ENCODE assay signal across 15 cellular contexts in the genomic region with DNA sequence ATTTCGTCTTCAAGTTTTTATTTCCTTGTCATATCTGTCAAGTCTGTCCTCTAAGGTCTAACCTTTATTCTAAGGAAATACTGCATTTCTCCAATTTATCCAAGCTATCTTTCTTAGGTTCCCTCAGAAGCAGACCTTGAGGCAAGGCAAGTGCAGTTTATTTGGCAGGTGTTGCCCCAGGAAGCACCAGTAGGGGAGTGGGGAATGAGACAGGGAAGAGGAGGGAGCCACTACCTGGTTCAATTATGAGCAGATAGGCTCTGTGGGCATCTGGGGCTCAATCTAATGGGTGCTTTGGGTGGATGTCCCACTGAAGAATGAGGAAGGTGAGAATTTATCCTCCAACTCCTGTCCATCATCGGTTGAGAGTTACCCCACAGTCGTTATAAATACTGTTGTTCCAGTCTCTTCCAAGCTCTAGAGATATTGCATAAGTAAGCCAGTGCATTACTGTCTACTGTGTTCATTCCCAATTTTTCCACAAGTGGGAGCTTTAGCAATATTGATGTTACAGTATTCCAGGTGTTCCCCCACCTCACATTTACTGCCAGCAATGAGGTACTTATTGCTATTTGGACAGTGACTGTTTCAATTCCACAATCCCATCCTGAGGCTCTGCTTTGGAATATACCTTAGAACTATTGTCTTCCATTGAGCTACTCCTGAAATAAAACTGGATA.
A peak's percentile ranks its signal among the peaks of the same experiment; 100 is the strongest.
DNase-seq lines count a peak whose midpoint lies in the region; ATAC-seq and TF ChIP-seq lines count a peak whose summit lies in the region.
"Had no signal": no experiment of that assay in that cellular context is flagged by ENCODE, and none has a peak within 500 bp of the region (broad histone marks: within the 10 kb centered on the region; RNA-seq: fewer than 3 reads in every experiment).

No MANE protein-coding gene starts in this region.

- H3K36me3 ChIP-seq in A673 (ENCODE audit: insufficient read depth, low read length, poor library complexity, severe bottlenecking): no peaks in the 10 kb centered on the region
- H3K36me3 ChIP-seq in Panc1 (ENCODE audit: control insufficient read depth, insufficient read depth, low read length): no peaks in the 10 kb centered on the region
- H3K36me3 ChIP-seq in testis (ENCODE audit: low read depth, missing control alignments): no peaks in the 10 kb centered on the region
- H3K36me3 ChIP-seq: gastrocnemius medialis, right lobe of liver, stomach had no signal

- POLR2A ChIA-PET in A673 (lab: Charles Lee; ENCODE audit: low non-redundant PET): no interaction called here
- POLR2A ChIA-PET in Panc1 (lab: Charles Lee): no interaction called here

- H3K4me3 ChIP-seq in A673 (ENCODE audit: low read depth, low read length, poor library complexity, severe bottlenecking): no peak overlapping the region
- no peak overlapping the region for H3K4me3 ChIP-seq in Panc1 (ENCODE audit: low read depth in 2 of 2, low read length in 2 of 2)
- H3K4me3 ChIP-seq in epithelial cell of proximal tubule (ENCODE audit: low read depth, low read length): no peak overlapping the region
- H3K4me3 ChIP-seq in testis: no peak overlapping the region
- H3K4me3 ChIP-seq: gastrocnemius medialis, right lobe of liver, stomach had no signal

- H3K9me3 ChIP-seq in A673 (ENCODE audit: low read depth, low read length, poor library complexity, severe bottlenecking) (no peaks in the 10 kb centered on the region), Panc1 (ENCODE audit: control insufficient read depth, insufficient read depth, low read depth, low read length) (no peaks in the 10 kb centered on the region), testis (no peaks in the 10 kb centered on the region)
- H3K9me3 ChIP-seq: gastrocnemius medialis, right lobe of liver, stomach had no signal

- ATAC-seq in Panc1 (peak; percentile 75), HG02623 (IDR thresholded peaks at IDR 0.05; ENCODE audit: unreplicated experiment) (no peak)
- ATAC-seq: gastrocnemius medialis, T-helper 17 cell had no signal

- TF ChIP-seq POLR2A in erythroblast (IDR thresholded peaks at IDR 0.05; ENCODE audit: low read length) (no peak), testis (IDR thresholded peaks at IDR 0.05) (no peak)

- BruUV-seq in A673 (replicated peaks; lab: Mats Ljungman, UMichigan) (no TSS peak), Panc1 (replicated peaks; lab: Mats Ljungman, UMichigan) (no TSS peak)

- H3K27me3 ChIP-seq in A673 (replicated peaks; ENCODE audit: insufficient read depth, low read depth, low read length, poor library complexity) (no peaks in the 10 kb centered on the region), Panc1 (ENCODE audit: control insufficient read depth, insufficient read depth, low read length) (no peaks in the 10 kb centered on the region), testis (no peaks in the 10 kb centered on the region)
- H3K27me3 ChIP-seq: gastrocnemius medialis, right lobe of liver, stomach had no signal

- H3K27ac ChIP-seq in A673 (ENCODE audit: low read depth, low read length, poor library complexity, severe bottlenecking) (no peak overlapping the region), Panc1 (ENCODE audit: low read length) (no peak overlapping the region), testis (no peak overlapping the region)
- H3K27ac ChIP-seq: gastrocnemius medialis, right lobe of liver, stomach had no signal

- no peaks in the 10 kb centered on the region for H3K4me1 ChIP-seq in A673 (ENCODE audit: insufficient read depth, low read length, poor library complexity, severe bottlenecking)
- no peaks in the 10 kb centered on the region for H3K4me1 ChIP-seq in Panc1 (ENCODE audit: control insufficient read depth, insufficient read depth, low read length)
- no peaks in the 10 kb centered on the region for H3K4me1 ChIP-seq in testis
- H3K4me1 ChIP-seq: gastrocnemius medialis, right lobe of liver, stomach had no signal

- CTCF ChIA-PET in A673 (lab: Charles Lee) (interaction anchor here (1.5 kb wide), 1 partner anchor 20 kb away, joined by 4 read pairs; no protein-coding TSS in a partner anchor), Panc1 (lab: Charles Lee) (interaction anchor here (1.0 kb wide), 1 partner anchor 87 kb away, joined by 3 read pairs; no protein-coding TSS in a partner anchor)

- in situ Hi-C loops in Panc1 (cut with HindIII; ENCODE audit: low pct_unique_long_range_greater_than_20kb, low sequenced_read_pairs): no loop called here

- peak; percentile 38; the same call in 1 of the 2 replicates for TF ChIP-seq CTCF in A673 (conservative IDR thresholded peaks at IDR 0.05; ENCODE audit: low read depth, low read length)
- peak; percentile 63 for TF ChIP-seq CTCF in Panc1 (IDR thresholded peaks at IDR 0.05)
- peak; percentile 39 for TF ChIP-seq CTCF in epithelial cell of proximal tubule (conservative IDR thresholded peaks at IDR 0.05; ENCODE audit: low read depth, low read length)
- TF ChIP-seq CTCF in testis (IDR thresholded peaks at IDR 0.05): no peak

- DNase-seq in A673 (ENCODE audit: low spot score) (no peak), EH (ENCODE audit: low read depth) (peak; percentile 5), Panc1 (ENCODE audit: low read depth, low spot score) (no peak), epithelial cell of proximal tubule (ENCODE audit: low read depth) (no peak), erythroblast (lab: John Stamatoyannopoulos, UW) (no peak), NK-92 (lab: John Stamatoyannopoulos, UW; ENCODE audit: unreplicated experiment) (no peak), testis (no peak)
- DNase-seq: activated CD4-positive, alpha-beta T cell treated with anti-CD3 and anti-CD28 coated beads, Interleukin-2, amount 50 U/mL, for 4 hours; gastrocnemius medialis; islet precursor cell; NCI-H1092 treated with DMSO at 0.1 percent for 48 hours; right lobe of liver; stomach; T-helper 17 cell had no signal

- 93 to 97% methylated on average over 3 of the region's 3 CpGs for WGBS in testis, 2 donors

- intact Hi-C loops in A673 (cut with micrococcal nuclease; ENCODE audit: unreplicated experiment): loop anchor here (2.0 kb wide), 1 partner anchor 89 kb away; no protein-coding TSS in a partner anchor
- intact Hi-C loops in Panc1 (cut with micrococcal nuclease; ENCODE audit: unreplicated experiment): no loop called here
- intact Hi-C loops in testis (cut with DNase I; ENCODE audit: low total_unique reads): no loop called here

Comparison
In these comparisons a context has a peak if more than half of its experiments do, and no peak if none do; other contexts are left out.
1. CTCF ChIP-seq: peak in A673 (single experiment), Panc1 (single experiment) and epithelial cell of proximal tubule (single experiment); none in testis (0 of 3).